9 cellular contexts compared by ENCODE assay signal in the genomic region with DNA sequence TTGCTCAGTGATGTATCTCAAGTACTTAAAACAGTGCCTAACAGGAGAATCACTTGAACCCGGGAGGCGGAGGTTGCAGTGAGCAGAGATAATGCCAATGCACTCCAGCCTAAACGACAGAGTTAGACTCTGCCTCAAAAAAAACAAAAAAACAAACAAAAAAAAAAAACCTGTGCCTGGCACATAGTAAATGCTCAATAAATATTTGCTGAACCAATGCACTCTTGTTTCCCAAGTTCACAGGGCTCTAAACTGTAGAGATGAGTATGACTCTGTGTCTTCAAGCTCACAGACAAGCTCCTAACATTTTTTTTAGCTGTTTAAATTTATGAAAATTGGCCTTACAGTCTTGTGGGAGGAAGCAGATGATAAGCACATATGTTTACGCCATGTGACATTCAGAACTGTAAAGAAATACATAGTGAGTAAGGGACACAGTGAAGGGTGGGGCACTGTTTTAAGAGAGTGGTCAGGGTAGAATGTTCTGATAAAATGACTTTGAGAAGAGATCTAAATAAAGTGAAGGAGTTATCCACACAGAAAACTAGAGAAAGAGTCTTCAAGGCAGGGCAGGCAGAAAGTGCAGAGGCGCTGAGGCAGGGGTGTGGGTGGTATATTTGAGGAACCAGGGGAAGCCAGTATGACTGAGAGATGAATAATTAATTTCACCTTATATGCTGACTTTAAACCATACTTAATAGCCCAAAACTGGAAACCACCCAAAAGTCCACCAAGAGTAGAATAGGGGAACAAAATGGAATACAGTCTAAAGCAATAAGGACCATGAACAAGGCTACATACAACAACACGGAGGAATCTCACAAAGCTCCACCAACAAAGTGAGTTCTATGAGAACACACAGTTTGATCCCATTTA. TPM values are rescaled to one million over a fixed set of nuclear protein-coding genes. Genes with fewer than 3 reads are reported as not detected.
DNase-seq lines count a peak whose midpoint lies in the region; ATAC-seq and TF ChIP-seq lines count a peak whose summit lies in the region.
"Had no signal": no experiment of that assay in that cellular context is flagged by ENCODE, and none has a peak within 500 bp of the region (broad histone marks: within the 10 kb centered on the region; RNA-seq: fewer than 3 reads in every experiment).

No MANE protein-coding gene starts in this region.

- intact Hi-C loops in aorta (cut with DNase I), result no loop called here

- no peaks in the 10 kb centered on the region for H3K4me1 ChIP-seq in aorta (ENCODE audit: control insufficient read depth in 1 of 2, insufficient read depth in 2 of 2, low read length in 2 of 2)

- H3K27me3 Mint-ChIP-seq in endothelial cell (ENCODE audit: unreplicated experiment), result peaks cover 9% of the 10 kb centered on the region

- no peaks in the 10 kb centered on the region for H3K9me3 Mint-ChIP-seq in endothelial cell (ENCODE audit: unreplicated experiment)

- H3K36me3 Mint-ChIP-seq in endothelial cell (ENCODE audit: low read depth, unreplicated experiment), result no peaks in the 10 kb centered on the region

- H3K9me3 ChIP-seq in aorta (ENCODE audit: control insufficient read depth, low read length), result no peaks in the 10 kb centered on the region

- 92 to 94% methylated on average over 6 of the region's 6 CpGs for WGBS in aorta, 2 donors

- peaks cover 42% of the 10 kb centered on the region for H3K4me1 Mint-ChIP-seq in endothelial cell (ENCODE audit: unreplicated experiment)

- no peak overlapping the region for H3K4me3 Mint-ChIP-seq in endothelial cell (ENCODE audit: unreplicated experiment)

- no peaks in the 10 kb centered on the region for H3K27me3 ChIP-seq in aorta (ENCODE audit: control insufficient read depth in 1 of 2, insufficient read depth in 2 of 2, low read length in 1 of 2)

- H3K4me3 ChIP-seq in aorta (ENCODE audit: low read length in 2 of 2), result no peak overlapping the region

- no peaks in the 10 kb centered on the region for H3K36me3 ChIP-seq in aorta (ENCODE audit: control insufficient read depth in 1 of 2, insufficient read depth in 2 of 2, low read length in 1 of 2)

- no peak for TF ChIP-seq CTCF in endothelial cell (IDR thresholded peaks at IDR 0.05; ENCODE audit: unreplicated experiment)

- in situ Hi-C loops in G401 (cut with HindIII; ENCODE audit: low sequenced_read_pairs), result no loop called here

- H3K27ac Mint-ChIP-seq in endothelial cell (ENCODE audit: unreplicated experiment), result peak overlapping the region; percentile 30

- no peak overlapping the region for H3K27ac ChIP-seq in aorta (ENCODE audit: low read depth in 1 of 2, low read length in 2 of 2)

- DNase-seq in endothelial cell (ENCODE audit: low spot score) (no peak), G401 (ENCODE audit: low spot score) (no peak), SHP77 treated with DMSO at 0.1 percent for 48 hours (lab: John Stamatoyannopoulos, UW) (no peak), aorta (no peak)
- DNase-seq: NCI-H1105 treated with DMSO at 0.1 percent for 48 hours had no signal

- ATAC-seq in GM18519 (IDR thresholded peaks at IDR 0.05; ENCODE audit: low FRiP score, unreplicated experiment), result peak; percentile 21
- peak; percentile 29 for ATAC-seq in GM21526 (IDR thresholded peaks at IDR 0.05; ENCODE audit: low FRiP score, unreplicated experiment)
- ATAC-seq in HG03521 (IDR thresholded peaks at IDR 0.05; ENCODE audit: unreplicated experiment), result peak; percentile 30
- no peak for ATAC-seq in HG03439 (IDR thresholded peaks at IDR 0.05; ENCODE audit: unreplicated experiment)
- no peak for ATAC-seq in aorta (ENCODE audit: low FRiP score)

RNA-seq across cellular contexts. Expression of a gene that starts 8.7 kb away (rescaled TPM):
- total RNA-seq in endothelial cell (ENCODE audit: unreplicated experiment) (26.1 TPM), aorta (1 to 10 TPM; 1.6 to 2.5 TPM)
- 4.0 and 4.2 TPM in 2 replicates for total RNA-seq in G401 (2014; rRNA removed; shearing (Covaris generic))
- polyA plus RNA-seq in aorta, result 1 to 10 TPM in 1 of 2 donors, under 1 TPM in 1; 0.31 to 1.9 TPM

Comparison
In these comparisons a context has a peak if more than half of its experiments do, and no peak if none do; other contexts are left out.
1. ATAC-seq: peak in GM18519 (single experiment), GM21526 (single experiment) and HG03521 (single experiment); none in HG03439 (single experiment) and aorta (single experiment).